ENCODE assay signal across 3 cellular contexts in the genomic region with DNA sequence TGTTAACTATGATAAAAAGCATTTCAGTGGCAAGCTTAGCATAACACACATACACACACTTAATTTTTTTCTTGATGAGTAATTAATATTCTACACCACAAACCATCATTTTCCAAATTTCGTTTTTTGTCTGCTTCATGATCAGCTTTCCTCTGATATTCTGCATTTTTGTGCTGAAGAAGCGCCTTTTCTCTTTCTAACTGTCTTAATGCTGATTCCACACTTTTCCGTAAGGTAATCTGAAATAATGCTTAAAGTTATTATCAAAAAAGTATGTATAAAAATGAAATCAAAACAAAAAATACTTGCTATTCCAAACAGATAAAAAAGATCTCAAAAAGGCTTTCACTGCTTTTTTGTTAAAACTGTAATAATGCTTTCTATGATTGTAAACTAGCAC.
TF ChIP-seq lines count a peak whose summit lies in the region.

No MANE protein-coding gene starts in this region.

TF ChIP-seq in HepG2, 621 proteins besides CTCF, POLR2A, EP300 and RAD21 (continues in another document):
- TF ChIP-seq LCORL (IDR thresholded peaks at IDR 0.05) = no peak
- TF ChIP-seq LCORL (CRISPR knock-in tag; IDR thresholded peaks at IDR 0.05) = no peak
- no peak for TF ChIP-seq ZNF713 (CRISPR knock-in tag; IDR thresholded peaks at IDR 0.05)
- no peak for TF ChIP-seq SPEN (CRISPR knock-in tag; IDR thresholded peaks at IDR 0.05; ENCODE audit: low read depth)
- peak; percentile 83 for TF ChIP-seq MAFF (IDR thresholded peaks at IDR 0.05; ENCODE audit: low read depth, low read length)
- TF ChIP-seq, protein P1, sequence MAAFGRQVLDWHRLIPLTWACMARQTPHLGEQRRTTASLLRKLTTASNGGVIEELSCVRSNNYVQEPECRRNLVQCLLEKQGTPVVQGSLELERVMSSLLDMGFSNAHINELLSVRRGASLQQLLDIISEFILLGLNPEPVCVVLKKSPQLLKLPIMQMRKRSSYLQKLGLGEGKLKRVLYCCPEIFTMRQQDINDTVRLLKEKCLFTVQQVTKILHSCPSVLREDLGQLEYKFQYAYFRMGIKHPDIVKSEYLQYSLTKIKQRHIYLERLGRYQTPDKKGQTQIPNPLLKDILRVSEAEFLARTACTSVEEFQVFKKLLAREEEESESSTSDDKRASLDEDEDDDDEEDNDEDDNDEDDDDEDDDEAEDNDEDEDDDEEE (CRISPR knock-in tag; IDR thresholded peaks at IDR 0.05) = no peak
- TF ChIP-seq ZBTB7B (CRISPR knock-in tag; IDR thresholded peaks at IDR 0.05) = no peak
- TF ChIP-seq, protein P2, sequence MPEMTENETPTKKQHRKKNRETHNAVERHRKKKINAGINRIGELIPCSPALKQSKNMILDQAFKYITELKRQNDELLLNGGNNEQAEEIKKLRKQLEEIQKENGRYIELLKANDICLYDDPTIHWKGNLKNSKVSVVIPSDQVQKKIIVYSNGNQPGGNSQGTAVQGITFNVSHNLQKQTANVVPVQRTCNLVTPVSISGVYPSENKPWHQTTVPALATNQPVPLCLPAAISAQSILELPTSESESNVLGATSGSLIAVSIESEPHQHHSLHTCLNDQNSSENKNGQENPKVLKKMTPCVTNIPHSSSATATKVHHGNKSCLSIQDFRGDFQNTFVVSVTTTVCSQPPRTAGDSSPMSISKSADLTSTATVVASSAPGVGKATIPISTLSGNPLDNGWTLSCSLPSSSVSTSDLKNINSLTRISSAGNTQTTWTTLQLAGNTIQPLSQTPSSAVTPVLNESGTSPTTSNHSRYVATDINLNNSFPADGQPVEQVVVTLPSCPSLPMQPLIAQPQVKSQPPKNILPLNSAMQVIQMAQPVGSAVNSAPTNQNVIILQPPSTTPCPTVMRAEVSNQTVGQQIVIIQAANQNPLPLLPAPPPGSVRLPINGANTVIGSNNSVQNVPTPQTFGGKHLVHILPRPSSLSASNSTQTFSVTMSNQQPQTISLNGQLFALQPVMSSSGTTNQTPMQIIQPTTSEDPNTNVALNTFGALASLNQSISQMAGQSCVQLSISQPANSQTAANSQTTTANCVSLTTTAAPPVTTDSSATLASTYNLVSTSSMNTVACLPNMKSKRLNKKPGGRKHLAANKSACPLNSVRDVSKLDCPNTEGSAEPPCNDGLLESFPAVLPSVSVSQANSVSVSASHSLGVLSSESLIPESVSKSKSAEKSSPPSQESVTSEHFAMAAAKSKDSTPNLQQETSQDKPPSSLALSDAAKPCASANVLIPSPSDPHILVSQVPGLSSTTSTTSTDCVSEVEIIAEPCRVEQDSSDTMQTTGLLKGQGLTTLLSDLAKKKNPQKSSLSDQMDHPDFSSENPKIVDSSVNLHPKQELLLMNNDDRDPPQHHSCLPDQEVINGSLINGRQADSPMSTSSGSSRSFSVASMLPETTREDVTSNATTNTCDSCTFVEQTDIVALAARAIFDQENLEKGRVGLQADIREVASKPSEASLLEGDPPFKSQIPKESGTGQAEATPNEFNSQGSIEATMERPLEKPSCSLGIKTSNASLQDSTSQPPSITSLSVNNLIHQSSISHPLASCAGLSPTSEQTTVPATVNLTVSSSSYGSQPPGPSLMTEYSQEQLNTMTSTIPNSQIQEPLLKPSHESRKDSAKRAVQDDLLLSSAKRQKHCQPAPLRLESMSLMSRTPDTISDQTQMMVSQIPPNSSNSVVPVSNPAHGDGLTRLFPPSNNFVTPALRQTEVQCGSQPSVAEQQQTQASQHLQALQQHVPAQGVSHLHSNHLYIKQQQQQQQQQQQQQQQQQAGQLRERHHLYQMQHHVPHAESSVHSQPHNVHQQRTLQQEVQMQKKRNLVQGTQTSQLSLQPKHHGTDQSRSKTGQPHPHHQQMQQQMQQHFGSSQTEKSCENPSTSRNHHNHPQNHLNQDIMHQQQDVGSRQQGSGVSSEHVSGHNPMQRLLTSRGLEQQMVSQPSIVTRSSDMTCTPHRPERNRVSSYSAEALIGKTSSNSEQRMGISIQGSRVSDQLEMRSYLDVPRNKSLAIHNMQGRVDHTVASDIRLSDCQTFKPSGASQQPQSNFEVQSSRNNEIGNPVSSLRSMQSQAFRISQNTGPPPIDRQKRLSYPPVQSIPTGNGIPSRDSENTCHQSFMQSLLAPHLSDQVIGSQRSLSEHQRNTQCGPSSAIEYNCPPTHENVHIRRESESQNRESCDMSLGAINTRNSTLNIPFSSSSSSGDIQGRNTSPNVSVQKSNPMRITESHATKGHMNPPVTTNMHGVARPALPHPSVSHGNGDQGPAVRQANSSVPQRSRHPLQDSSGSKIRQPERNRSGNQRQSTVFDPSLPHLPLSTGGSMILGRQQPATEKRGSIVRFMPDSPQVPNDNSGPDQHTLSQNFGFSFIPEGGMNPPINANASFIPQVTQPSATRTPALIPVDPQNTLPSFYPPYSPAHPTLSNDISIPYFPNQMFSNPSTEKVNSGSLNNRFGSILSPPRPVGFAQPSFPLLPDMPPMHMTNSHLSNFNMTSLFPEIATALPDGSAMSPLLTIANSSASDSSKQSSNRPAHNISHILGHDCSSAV (CRISPR knock-in tag; IDR thresholded peaks at IDR 0.05; ENCODE audit: borderline replicate concordance) = no peak

TF ChIP-seq in IMR-90, 13 proteins besides CTCF, POLR2A, EP300 and RAD21:
- TF ChIP-seq BHLHE40 (IDR thresholded peaks at IDR 0.05; ENCODE audit: low read depth, low read length) (no peak), MAFK (IDR thresholded peaks at IDR 0.05; ENCODE audit: low read depth, low read length) (peak; percentile 66), RCOR1 (IDR thresholded peaks at IDR 0.05; ENCODE audit: insufficient replicate concordance, low read length) (no peak), MXI1 (IDR thresholded peaks at IDR 0.05; ENCODE audit: borderline replicate concordance, low read depth, low read length) (no peak), SMC3 (IDR thresholded peaks at IDR 0.05; ENCODE audit: low read depth, low read length) (no peak), MAZ (IDR thresholded peaks at IDR 0.05; ENCODE audit: borderline replicate concordance, low read depth, low read length) (no peak), CHD1 (IDR thresholded peaks at IDR 0.05; ENCODE audit: low read depth, low read length) (no peak)

TF ChIP-seq in K562, 482 proteins besides CTCF, POLR2A, EP300 and RAD21:
- TF ChIP-seq ZNF316 (IDR thresholded peaks at IDR 0.05) (peak; percentile 73), ADNP (tag; IDR thresholded peaks at IDR 0.05) (no peak), C11orf30 (IDR thresholded peaks at IDR 0.05; ENCODE audit: low read depth) (peak; percentile 52), SMC3 (conservative IDR thresholded peaks at IDR 0.05; ENCODE audit: insufficient read depth, low read depth, low read length) (no peak)
